Comparison of ENCODE assay signal across 8 cellular contexts in genomic region chr11:77993902-77994301, GRCh38. TPM values are rescaled to one million over a fixed set of nuclear protein-coding genes. Genes with fewer than 3 reads are reported as not detected.
DNase-seq lines count a peak whose midpoint lies in the region; ATAC-seq, FAIRE-seq and TF ChIP-seq lines count a peak whose summit lies in the region.

No MANE protein-coding gene starts in this region.

- no peak for TF ChIP-seq POLR2A in H1 (IDR thresholded peaks at IDR 0.05; ENCODE audit: control extremely low read depth in 1 of 2, low read depth in 2 of 2, low read length in 2 of 2)

- H3K27ac ChIP-seq in H1 (ENCODE audit: low read depth, low read length) (no peak overlapping the region), neutrophil (peak overlapping the region; percentile 94)

- TF ChIP-seq RAD21 in H1 (IDR thresholded peaks at IDR 0.05 in 1 of 2, conservative IDR thresholded peaks at IDR 0.05 in 1 of 2; ENCODE audit: low read depth in 2 of 2, low read length in 2 of 2) = no peak

- no peaks in the 10 kb centered on the region for H3K9me3 ChIP-seq in Caco-2
- no peaks in the 10 kb centered on the region for H3K9me3 ChIP-seq in H1 (ENCODE audit: insufficient read depth in 2 of 2, low read depth in 1 of 2, low read length in 1 of 2)
- H3K9me3 ChIP-seq in neutrophil = no peaks in the 10 kb centered on the region

- H3K36me3 Mint-ChIP-seq in Caco-2 (ENCODE audit: insufficient read depth, unreplicated experiment) = peaks cover 14% of the 10 kb centered on the region

- H2AFZ ChIP-seq in H1 (ENCODE audit: low read length) = peak overlapping the region; percentile 86; the same call in 1 of the 2 replicates

- no peaks in the 10 kb centered on the region for H3K79me1 ChIP-seq in H1 (ENCODE audit: low read depth, low read length)

- peak overlapping the region; percentile 74 to 92 for H3K4me2 ChIP-seq in H1 (ENCODE audit: insufficient read depth in 1 of 2, low read depth in 2 of 2, low read length in 2 of 2)

- ATAC-seq in HG03196 (IDR thresholded peaks at IDR 0.05; ENCODE audit: unreplicated experiment) = no peak

- POLR2A ChIA-PET in Caco-2 (lab: Charles Lee) = interaction anchor here (0.6 to 1.5 kb wide), 14 partner anchors 11 to 528 kb away, joined by 3 to 26 read pairs (median 8); partner anchors contain the start of genes ALG8 and GAB2
- POLR2A ChIA-PET in H1 (lab: Charles Lee; ENCODE audit: partially characterized antibody) = interaction anchor here (0.6 to 2.2 kb wide), 7 partner anchors 28 to 356 kb away, joined by 3 to 12 read pairs (median 5); partner anchors contain the start of genes KCTD14 and NDUFC2

- no peak overlapping the region for H3K23ac ChIP-seq in H1 (ENCODE audit: insufficient read length)

- BruUV-seq in Caco-2 (replicated peaks; lab: Mats Ljungman, UMichigan) = no TSS peak

- peaks cover 0 to 1% of the 10 kb centered on the region in 2 experiments for H4K20me1 ChIP-seq in H1 (replicated peaks in 1 of 2; ENCODE audit: control insufficient read depth in 1 of 2, insufficient read depth in 2 of 2, low read length in 2 of 2)

- TF ChIP-seq CTCF in Caco-2 (IDR thresholded peaks at IDR 0.05; ENCODE audit: insufficient read depth in 1 of 2, low read depth in 1 of 2, low read length in 1 of 2, severe bottlenecking in 1 of 2, unreplicated experiment in 1 of 2) (no peak), H1 (IDR thresholded peaks at IDR 0.05; ENCODE audit: control extremely low read depth in 1 of 3, insufficient read depth in 1 of 3, low read depth in 1 of 3, low read length in 3 of 3) (no peak), neutrophil (IDR thresholded peaks at IDR 0.05) (no peak)

- H2BK120ac ChIP-seq in H1 (replicated peaks; ENCODE audit: low read depth, low read length) = no peak overlapping the region

- no peak overlapping the region for H2BK15ac ChIP-seq in H1 (ENCODE audit: low read length)

- intact Hi-C loops in Caco-2 (cut with micrococcal nuclease; ENCODE audit: unreplicated experiment) = loop anchor here (1.0 to 2.0 kb wide), 4 partner anchors 35 to 357 kb away; partner anchors contain the start of genes CLNS1A and RSF1

- H3K4me3 ChIP-seq in Caco-2 (ENCODE audit: low read depth, low read length) (peak overlapping the region; percentile 74), H1 (ENCODE audit: extremely low read depth in 1 of 4, insufficient read depth in 2 of 4, low read depth in 3 of 4, low read length in 4 of 4) (peak overlapping the region; percentile 81 to 92 (median 84)), neutrophil (ENCODE audit: low read depth in 1 of 2, low read length in 1 of 2) (peak overlapping the region; percentile 70 to 78)

- H2BK5ac ChIP-seq in H1 (ENCODE audit: low read depth, low read length) = 0 out of 2 replicates have a peak overlapping the region, but pooled peaks have one; percentile 30

- H2BK20ac ChIP-seq in H1 (ENCODE audit: low read length) = no peak overlapping the region

- H3K9me3 Mint-ChIP-seq in Caco-2 (ENCODE audit: unreplicated experiment) = no peaks in the 10 kb centered on the region

- no peak overlapping the region for H2AK5ac ChIP-seq in H1 (ENCODE audit: low read depth, low read length)

- no peaks in the 10 kb centered on the region; the same call in 1 of the 2 replicates for H3K23me2 ChIP-seq in H1 (ENCODE audit: low read depth, low read length)

- no peak overlapping the region for H3K18ac ChIP-seq in H1 (ENCODE audit: extremely low read depth, low read length)

- H3K4me1 ChIP-seq in Caco-2 (peaks cover 12% of the 10 kb centered on the region), H1 (replicated peaks in 1 of 4; ENCODE audit: control insufficient read depth in 3 of 4, insufficient read depth in 4 of 4, low read length in 3 of 4) (peaks cover 0 to 4% (median 1%) of the 10 kb centered on the region in 4 experiments; a peak in 4 of 7 replicates), neutrophil (ENCODE audit: control insufficient read depth in 1 of 2, insufficient read depth in 1 of 2, low read depth in 1 of 2, low read length in 1 of 2) (peaks cover 27 to 34% of the 10 kb centered on the region in 2 experiments)

- no peak overlapping the region for H4K8ac ChIP-seq in H1 (ENCODE audit: extremely low read depth, insufficient read depth, low read length)

- peak overlapping the region; percentile 27; the same call in 1 of the 2 replicates for H2BK12ac ChIP-seq in H1 (ENCODE audit: low read depth, low read length)

- H3K4me1 Mint-ChIP-seq in Caco-2 (ENCODE audit: low read depth, unreplicated experiment) = peaks cover 12% of the 10 kb centered on the region

- H3K79me2 ChIP-seq in H1 (ENCODE audit: control insufficient read depth in 1 of 2, insufficient read depth in 2 of 2, low read length in 2 of 2) = peaks cover 5 to 20% of the 10 kb centered on the region in 2 experiments; a peak in 3 of 4 replicates

- H3K14ac ChIP-seq in H1 (ENCODE audit: insufficient read length) = no peak overlapping the region

- peak overlapping the region; percentile 82 for H3K27ac Mint-ChIP-seq in Caco-2 (ENCODE audit: unreplicated experiment)

- H3K36me3 ChIP-seq in Caco-2 (ENCODE audit: control insufficient read depth, insufficient read depth, low read length) (no peaks in the 10 kb centered on the region; the same call in 1 of the 2 replicates), H1 (ENCODE audit: control insufficient read depth in 2 of 4, insufficient read depth in 4 of 4, low read length in 3 of 4) (peaks cover 0 to 17% (median 4%) of the 10 kb centered on the region in 4 experiments; a peak in 4 of 8 replicates), neutrophil (peaks cover 19% of the 10 kb centered on the region)

- H3K9ac ChIP-seq in H1 (replicated peaks in 1 of 4; ENCODE audit: extremely low read depth in 1 of 4, low read depth in 3 of 4, low read length in 3 of 4) = peak overlapping the region; percentile 75 to 87 (median 82); a peak in 6 of 7 replicates

- WGBS in H1 (ENCODE audit: extremely low coverage in 1 of 2, insufficient coverage in 1 of 2, insufficient read length in 1 of 2, insufficient replicate concordance in 2 of 2, low coverage in 1 of 2, low lambda C conversion rate in 2 of 2, missing lambda C conversion rate in 1 of 2), 2 experiments = 14% methylated on average over 11 of the region's 11 CpGs; no CpG with 5 or more reads in 1 of the 2 experiments

- H3K4me3 Mint-ChIP-seq in Caco-2 (ENCODE audit: unreplicated experiment) = peak overlapping the region; percentile 98

- FAIRE-seq in H1 (lab: Jason Lieb, UNC) = no peak

- no peak overlapping the region for H4K91ac ChIP-seq in H1 (replicated peaks; ENCODE audit: insufficient read length, low read length)

- H3K4ac ChIP-seq in H1 (replicated peaks; ENCODE audit: insufficient read length, low read depth, low read length) = no peak overlapping the region

- CTCF ChIA-PET in Caco-2 (lab: Charles Lee) (interaction anchor here (0.6 to 1.7 kb wide), 8 partner anchors 9 to 1324 kb away, joined by 4 to 23 read pairs (median 6); no protein-coding TSS in a partner anchor), H1 (lab: Charles Lee; ENCODE audit: partially characterized antibody) (interaction anchor here (0.6 kb wide), 1 partner anchor 13 kb away, joined by 3 read pairs; no protein-coding TSS in a partner anchor)

- H4K5ac ChIP-seq in H1 (ENCODE audit: insufficient read length, low read depth, low read length) = no peak overlapping the region

- H3K27me3 Mint-ChIP-seq in Caco-2 (ENCODE audit: insufficient read depth, unreplicated experiment) = no peaks in the 10 kb centered on the region

- H3K56ac ChIP-seq in H1 (replicated peaks; ENCODE audit: insufficient read length, low read depth, low read length) = no peak overlapping the region

- peak in 1 of 2 experiments; percentile 33 for DNase-seq in Caco-2
- peak; percentile 46 for DNase-seq in NCI-H69 (lab: John Stamatoyannopoulos, UW)
- DNase-seq in H1 (ENCODE audit: low read depth in 1 of 2, low spot score in 2 of 2) = no peak
- DNase-seq in NCI-H526 treated with DMSO at 0.1 percent for 48 hours (lab: John Stamatoyannopoulos, UW) = no peak
- no peak for DNase-seq in midbrain (lab: John Stamatoyannopoulos, UW)
- no peak for DNase-seq in kidney glomerular epithelial cell (lab: John Stamatoyannopoulos, UW)

- H3K27me3 ChIP-seq in Caco-2 (replicated peaks; ENCODE audit: control insufficient read depth, insufficient read depth, low read length) (no peaks in the 10 kb centered on the region), H1 (replicated peaks in 1 of 4; ENCODE audit: control insufficient read depth in 3 of 4, extremely low read depth in 1 of 4, insufficient read depth in 3 of 4, low read length in 3 of 4) (no peaks in the 10 kb centered on the region), neutrophil (no peaks in the 10 kb centered on the region)

- no peak for TF ChIP-seq EP300 in H1 (IDR thresholded peaks at IDR 0.05; ENCODE audit: borderline replicate concordance in 1 of 2, low read depth in 2 of 2, low read length in 2 of 2)

RNA-seq across cellular contexts. Expression of gene INTS4, which starts 0.6 kb away (rescaled TPM):
- 86.7 and 88.7 TPM in 2 replicates for total RNA-seq in Caco-2 (2022)
- 31.3 and 33.4 TPM in 2 replicates for total RNA-seq in H1 (2021; fragmentation: NEBNext Ultra II Directional; extraction: Animal tissue kit (Norgen Biotek cat#: 25700))
- 24.7 and 27.0 TPM in 2 replicates for polyA plus RNA-seq in H1 (2011; rRNA removed)
- 26.3 TPM for polyA plus RNA-seq in H1 (2011; cell fraction: cytosol; rRNA removed)
- polyA plus RNA-seq in H1 (2011; cell fraction: nucleus; rRNA removed) = 55.3 TPM
- 23.7 to 28.8 TPM (median 25.0 TPM) in 4 replicates for polyA plus RNA-seq in H1 (2012, experiment 1 of 2)
- polyA plus RNA-seq in H1 (2012, experiment 2 of 2) = 5.0 TPM
- polyA plus RNA-seq in H1 (2013, experiment 1 of 2) = 21.7 TPM
- polyA plus RNA-seq in H1 (2013, experiment 2 of 2) = 19.7 TPM
- 51.1 and 53.2 TPM in 2 replicates for polyA minus RNA-seq in H1 (2011; rRNA and poly(A)+ RNA removed)
- polyA minus RNA-seq in H1 (2011; cell fraction: cytosol; rRNA and poly(A)+ RNA removed) = 25.7 TPM
- 62.1 TPM for polyA minus RNA-seq in H1 (2011; cell fraction: nucleus; rRNA and poly(A)+ RNA removed)

RNA-seq across cellular contexts. Expression of gene KCTD14, which starts 29.2 kb away (rescaled TPM):
- 8.2 and 9.1 TPM in 2 replicates for total RNA-seq in Caco-2 (2022)
- 21.6 and 22.7 TPM in 2 replicates for total RNA-seq in H1 (2021; fragmentation: NEBNext Ultra II Directional; extraction: Animal tissue kit (Norgen Biotek cat#: 25700))
- polyA plus RNA-seq in H1 (2011; rRNA removed) = 15.2 and 24.9 TPM in 2 replicates
- 17.9 TPM for polyA plus RNA-seq in H1 (2011; cell fraction: cytosol; rRNA removed)
- polyA plus RNA-seq in H1 (2011; cell fraction: nucleus; rRNA removed) = 12.9 TPM
- 20.3 to 23.4 TPM (median 21.1 TPM) in 4 replicates for polyA plus RNA-seq in H1 (2012, experiment 1 of 2)
- 17.4 TPM for polyA plus RNA-seq in H1 (2012, experiment 2 of 2)
- polyA plus RNA-seq in H1 (2013, experiment 1 of 2) = 18.7 TPM
- 19.4 TPM for polyA plus RNA-seq in H1 (2013, experiment 2 of 2)
- 22.3 and 25.4 TPM in 2 replicates for polyA minus RNA-seq in H1 (2011; rRNA and poly(A)+ RNA removed)
- 10.3 TPM for polyA minus RNA-seq in H1 (2011; cell fraction: cytosol; rRNA and poly(A)+ RNA removed)
- polyA minus RNA-seq in H1 (2011; cell fraction: nucleus; rRNA and poly(A)+ RNA removed) = 6.5 TPM
